ENCODE assay signal across 8 cellular contexts in the genomic region with DNA sequence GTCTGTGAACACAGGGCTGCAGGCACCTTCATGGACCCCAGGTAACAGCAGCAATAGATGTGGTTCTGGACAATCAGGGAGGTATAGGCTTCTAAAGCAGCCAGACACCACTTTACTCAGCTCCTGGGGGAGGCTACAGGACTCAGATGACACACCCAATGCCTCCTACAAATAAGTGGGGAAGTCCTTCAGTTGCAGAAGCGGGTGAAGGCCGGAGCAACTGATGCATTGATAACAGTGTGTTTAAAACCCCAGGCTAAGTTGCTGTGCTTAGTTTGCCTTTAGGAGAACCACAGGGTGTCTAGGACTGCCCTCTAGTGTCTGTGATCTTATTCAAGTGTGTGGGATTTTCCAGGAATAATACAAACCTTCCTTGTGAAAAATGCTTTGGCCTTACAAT. TPM values are rescaled to one million over a fixed set of nuclear protein-coding genes. Genes with fewer than 3 reads are reported as not detected.
DNase-seq lines count a peak whose midpoint lies in the region; ATAC-seq and TF ChIP-seq lines count a peak whose summit lies in the region.

No MANE protein-coding gene starts in this region.

- peaks cover 7 to 35% of the 10 kb centered on the region in 2 donors for H3K4me1 ChIP-seq in ascending aorta
- no peaks in the 10 kb centered on the region for H3K4me1 ChIP-seq in upper lobe of right lung

- H3K27ac ChIP-seq in ascending aorta (peak overlapping the region; percentile 91 to 95), upper lobe of right lung (no peak overlapping the region)

- no peaks in the 10 kb centered on the region for H3K27me3 ChIP-seq in ascending aorta
- H3K27me3 ChIP-seq in upper lobe of right lung, result peaks cover under 1% of the 10 kb centered on the region

- no peak overlapping the region for H3K4me3 ChIP-seq in Jurkat, Clone E6-1 (ENCODE audit: low read length)
- H3K4me3 ChIP-seq in ascending aorta (peak overlapping the region in 1 of 2 donors; percentile 43), upper lobe of right lung (no peak overlapping the region)

- H3K36me3 ChIP-seq in ascending aorta, result no peaks in the 10 kb centered on the region
- no peaks in the 10 kb centered on the region for H3K36me3 ChIP-seq in upper lobe of right lung

- H3K9me3 ChIP-seq in ascending aorta (peaks cover 0 to 4% of the 10 kb centered on the region in 2 donors), upper lobe of right lung (no peaks in the 10 kb centered on the region)

- peak; percentile 4 for DNase-seq in NCI-H2196 (lab: John Stamatoyannopoulos, UW; ENCODE audit: unreplicated experiment)
- no peak for DNase-seq in NCI-H2196 treated with DMSO at 0.1 percent for 48 hours (lab: John Stamatoyannopoulos, UW; ENCODE audit: unreplicated experiment)
- DNase-seq in Jurkat, Clone E6-1 (ENCODE audit: low read depth, low spot score), result peak; percentile 9
- DNase-seq in ascending aorta (ENCODE audit: low spot score in 2 of 2), result no peak
- DNase-seq in inferior parietal cortex (ENCODE audit: extremely low spot score), result peak; percentile 83
- DNase-seq in upper lobe of right lung, result no peak
- no peak for DNase-seq in GOT3 (lab: John Stamatoyannopoulos, UW)

- ATAC-seq in upper lobe of right lung (peak; percentile 60), HG03354 (IDR thresholded peaks at IDR 0.05; ENCODE audit: poor library complexity, severe bottlenecking, unreplicated experiment) (no peak)

- intact Hi-C loops in ascending aorta (cut with DNase I), result loop anchor here (2.0 kb wide), 1 partner anchor 61 kb away; no protein-coding TSS in a partner anchor
- intact Hi-C loops in upper lobe of right lung (cut with DNase I), result no loop called here

- TF ChIP-seq CTCF in ascending aorta (IDR thresholded peaks at IDR 0.05) (peak; percentile 42 to 68 (median 48)), upper lobe of right lung (IDR thresholded peaks at IDR 0.05) (peak; percentile 50)

RNA-seq across cellular contexts. Expression of a gene that starts 5.9 kb away (rescaled TPM):
- polyA plus RNA-seq in Jurkat, Clone E6-1 (2012; ENCODE audit: insufficient read depth, insufficient read length), result not detected
- total RNA-seq in ascending aorta (231 TPM), upper lobe of right lung (33.9 TPM)

Comparison
In these comparisons a context has a peak if more than half of its experiments do, and no peak if none do; other contexts are left out.
1. DNase-seq: peak in NCI-H2196 (single experiment), Jurkat, Clone E6-1 (single experiment) and inferior parietal cortex (single experiment); none in NCI-H2196 treated with DMSO at 0.1 percent for 48 hours (single experiment), ascending aorta (0 of 2), upper lobe of right lung (single experiment) and GOT3 (single experiment).